Comparison of ENCODE assay signal across 8 cellular contexts in the genomic region with DNA sequence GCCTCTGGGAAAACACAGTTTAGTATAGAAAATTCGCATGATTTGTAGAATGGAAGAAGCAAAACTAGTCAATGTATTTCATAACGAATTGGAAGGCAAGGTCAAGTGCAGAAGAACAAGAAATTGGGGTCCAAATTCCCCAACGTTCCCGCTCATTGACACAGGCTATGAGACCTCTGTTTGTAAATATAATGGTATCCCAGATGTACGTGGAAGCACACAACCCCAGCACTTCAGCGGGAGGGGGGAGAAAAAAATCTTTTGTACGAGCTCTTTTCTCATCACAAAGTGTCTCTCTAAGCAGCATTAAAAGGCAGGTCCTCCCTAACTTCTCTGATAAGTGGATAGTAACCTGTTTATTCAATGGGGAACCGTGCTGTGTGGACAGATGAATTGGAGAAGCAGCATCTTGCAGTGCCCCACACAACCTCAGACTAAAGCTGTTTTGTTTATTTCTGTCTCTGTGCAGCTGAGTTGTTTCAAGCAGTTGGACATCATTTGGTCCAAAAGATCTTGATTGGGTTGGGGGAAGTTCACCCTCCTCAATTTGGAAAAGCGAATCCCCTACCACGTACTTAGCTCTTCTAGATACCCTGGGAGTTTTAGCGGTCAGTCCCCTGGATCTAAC. TPM values are rescaled to one million over a fixed set of nuclear protein-coding genes. Genes with fewer than 3 reads are reported as not detected.
DNase-seq lines count a peak whose midpoint lies in the region; ATAC-seq and TF ChIP-seq lines count a peak whose summit lies in the region.

No MANE protein-coding gene starts in this region.

- H3K4me3 ChIP-seq in foreskin fibroblast (ENCODE audit: low read depth in 1 of 2, low read length in 2 of 2) (peak overlapping the region; percentile 77 to 79), skeletal muscle tissue (ENCODE audit: low read length in 3 of 3) (peak overlapping the region; percentile 76 to 82 (median 80))

- no peaks in the 10 kb centered on the region for H3K36me3 Mint-ChIP-seq in T-cell

- no peaks in the 10 kb centered on the region for H3K36me3 ChIP-seq in skeletal muscle tissue (ENCODE audit: control insufficient read depth in 3 of 3, insufficient read depth in 3 of 3, low read length in 3 of 3)

- peaks cover 27 to 35% (median 27%) of the 10 kb centered on the region in 3 donors for H3K4me1 ChIP-seq in skeletal muscle tissue (ENCODE audit: control insufficient read depth in 3 of 3, insufficient read depth in 3 of 3, low read length in 3 of 3)

- TF ChIP-seq CTCF in foreskin fibroblast (IDR thresholded peaks at IDR 0.05; ENCODE audit: low read depth, low read length) = no peak

- H3K27ac ChIP-seq in skeletal muscle tissue (ENCODE audit: low read depth, low read length) = peak overlapping the region; percentile 45

- H3K4me3 Mint-ChIP-seq in T-cell = peak overlapping the region; percentile 73 to 82 (median 78)

- CTCF ChIA-PET in T-cell (lab: Charles Lee) = interaction anchor here (0.6 to 5.7 kb wide), 10 partner anchors 9 to 424 kb away, joined by 3 to 62 read pairs (median 4); partner anchors contain the start of genes ALG8 (in 1 of the 2), INTS4 (in 1 of the 2) and NARS2 (in 1 of the 2)

- ATAC-seq in T-cell (replicated peaks in 1 of 4) = no peak
- no peak for ATAC-seq in HG02763 (IDR thresholded peaks at IDR 0.05; ENCODE audit: unreplicated experiment)

- POLR2A ChIA-PET in T-cell (lab: Charles Lee) = no interaction called here

- no peaks in the 10 kb centered on the region for H3K9me3 ChIP-seq in skeletal muscle tissue (ENCODE audit: control insufficient read depth in 3 of 3, low read length in 3 of 3)

- peak overlapping the region; percentile 31 to 57 for H3K27ac Mint-ChIP-seq in T-cell

- H3K9me3 Mint-ChIP-seq in T-cell = no peaks in the 10 kb centered on the region

- peaks cover 17 to 37% (median 22%) of the 10 kb centered on the region in 3 donors for H3K4me1 Mint-ChIP-seq in T-cell

- H3K27me3 ChIP-seq in skeletal muscle tissue (ENCODE audit: control insufficient read depth in 3 of 3, insufficient read depth in 3 of 3, low read length in 3 of 3) = peaks cover 0 to 6% (median 4%) of the 10 kb centered on the region in 3 donors

- DNase-seq in DMS79 treated with DMSO at 0.1 percent for 48 hours (lab: John Stamatoyannopoulos, UW) (peak; percentile 57), DMS79 (lab: John Stamatoyannopoulos, UW) (no peak), T-cell (no peak), foreskin fibroblast (peak in 1 of 2 donors; percentile 8), NCI-H2171 treated with DMSO at 0.1 percent for 48 hours (lab: John Stamatoyannopoulos, UW) (no peak)
- DNase-seq in central memory CD4-positive, alpha-beta T cell = no peak

- H3K27me3 Mint-ChIP-seq in T-cell = peaks cover 18 to 19% of the 10 kb centered on the region in 2 donors

- peak overlapping the region; percentile 68 to 82 (median 71) for H3K9ac ChIP-seq in skeletal muscle tissue (ENCODE audit: low read depth in 1 of 3, low read length in 3 of 3)

RNA-seq across cellular contexts. Expression of gene GAB2, which starts 1.1 kb away (rescaled TPM):
- total RNA-seq in T-cell (10 to 100 TPM in 2 of 5 donors, 1 to 10 TPM in 3; 5.4 to 17.2 (median 8.8) TPM), skeletal muscle tissue (10.4 TPM)
